8 cellular contexts compared by ENCODE assay signal in the genomic region with DNA sequence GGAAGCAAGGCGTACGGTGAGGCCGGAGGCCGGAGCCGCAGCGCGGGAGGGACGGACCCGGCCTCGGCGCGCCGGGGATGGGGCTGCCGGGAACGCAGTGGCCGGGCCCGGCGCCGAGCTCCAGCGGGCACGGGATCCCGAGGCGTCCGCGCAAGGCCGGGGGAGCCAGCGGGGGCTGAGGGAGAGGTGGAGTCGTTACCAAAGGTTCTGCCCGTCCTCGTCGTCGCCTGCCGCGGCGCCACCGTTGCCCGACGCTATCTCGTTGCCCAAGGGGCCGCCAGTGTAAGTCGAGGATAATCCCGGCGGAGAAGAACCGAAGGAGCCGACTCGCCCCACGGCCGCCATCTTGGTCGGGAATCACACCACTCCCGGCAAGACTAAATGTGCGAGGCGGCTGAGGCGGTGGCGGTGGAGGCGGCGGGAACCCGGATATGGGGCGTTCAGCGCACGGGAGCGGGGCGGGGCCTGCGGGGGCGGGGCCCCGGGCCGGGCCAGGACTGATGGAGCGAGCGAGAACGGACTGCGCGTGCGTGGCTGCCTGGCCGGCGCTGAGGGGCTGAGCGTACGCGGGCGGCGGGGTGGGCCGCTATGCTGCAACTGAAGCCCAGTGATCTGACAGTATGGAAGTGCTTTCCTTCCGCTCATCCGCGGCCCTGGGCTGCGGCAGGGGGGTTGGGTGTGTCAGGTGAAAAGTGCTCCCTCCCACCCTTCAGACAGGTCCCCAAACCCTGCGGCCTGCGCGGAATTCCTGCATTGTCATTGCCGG. TPM values are rescaled to one million over a fixed set of nuclear protein-coding genes. Genes with fewer than 3 reads are reported as not detected.
DNase-seq lines count a peak whose midpoint lies in the region; ATAC-seq and TF ChIP-seq lines count a peak whose summit lies in the region.

A gene (minus strand): TSS at position 433 of the 766 bp plus-strand sequence. CDS start 88 bp downstream, at position 345.

- H3K27me3 Mint-ChIP-seq in naive B cell = no peaks in the 10 kb centered on the region

- H3K36me3 Mint-ChIP-seq in naive B cell = no peaks in the 10 kb centered on the region
- peaks cover 16% of the 10 kb centered on the region for H3K36me3 Mint-ChIP-seq in stimulated activated effector memory CD8-positive, alpha-beta T cell treated with anti-CD3 and anti-CD28 coated beads, Interleukin-12 subunit alpha, Interleukin-12 subunit beta, amount 100 ng/mL, for 72 hours

- H3K27ac Mint-ChIP-seq in naive B cell = peak within 1 kb of the TSS; percentile 86 to 96 (median 91)
- peak within 1 kb of the TSS; percentile 82 for H3K27ac Mint-ChIP-seq in stimulated activated effector memory CD8-positive, alpha-beta T cell treated with anti-CD3 and anti-CD28 coated beads, Interleukin-12 subunit alpha, Interleukin-12 subunit beta, amount 100 ng/mL, for 72 hours

- H3K9me3 Mint-ChIP-seq in naive B cell = no peaks in the 10 kb centered on the region
- H3K9me3 Mint-ChIP-seq in stimulated activated effector memory CD8-positive, alpha-beta T cell treated with anti-CD3 and anti-CD28 coated beads, Interleukin-12 subunit alpha, Interleukin-12 subunit beta, amount 100 ng/mL, for 72 hours = no peaks in the 10 kb centered on the region

- DNase-seq in Daoy (ENCODE audit: low read depth) = peak; percentile 95
- peak; percentile 76 for DNase-seq in H4 (ENCODE audit: low spot score)
- peak; percentile 56 for DNase-seq in LNCaP clone FGC (ENCODE audit: low read depth)
- DNase-seq in RPMI8226 = peak; percentile 94
- peak; percentile 89 to 90 for DNase-seq in activated T-helper 1 cell treated with anti-CD3 and anti-CD28 coated beads, Interleukin-2, amount 50 U/mL, for 16 hours (ENCODE audit: low read depth in 1 of 2, low spot score in 1 of 2)
- DNase-seq in fibroblast of gingiva (ENCODE audit: low read depth) = peak; percentile 90
- DNase-seq in naive B cell = peak; percentile 90
- DNase-seq in stimulated activated effector memory CD8-positive, alpha-beta T cell treated with anti-CD3 and anti-CD28 coated beads, Interleukin-12 subunit alpha, Interleukin-12 subunit beta, amount 100 ng/mL, for 72 hours (ENCODE audit: low spot score in 2 of 2) = peak; percentile 95 to 96

- TF ChIP-seq CTCF in LNCaP clone FGC (IDR thresholded peaks at IDR 0.05; ENCODE audit: control insufficient read depth, extremely low read depth, insufficient read depth) = no peak

- peak; percentile 91 to 93 for ATAC-seq in naive B cell (ENCODE audit: low read depth in 2 of 2)
- ATAC-seq in stimulated activated effector memory CD8-positive, alpha-beta T cell treated with anti-CD3 and anti-CD28 coated beads, Interleukin-12 subunit alpha, Interleukin-12 subunit beta, amount 100 ng/mL, for 72 hours = peak; percentile 97

- H3K4me3 Mint-ChIP-seq in naive B cell = peak within 1 kb of the TSS; percentile 89 to 97 (median 93)
- H3K4me3 Mint-ChIP-seq in stimulated activated effector memory CD8-positive, alpha-beta T cell treated with anti-CD3 and anti-CD28 coated beads, Interleukin-12 subunit alpha, Interleukin-12 subunit beta, amount 100 ng/mL, for 72 hours = peak within 1 kb of the TSS; percentile 83

- peak within 1 kb of the TSS; percentile 82 for H3K4me3 ChIP-seq in LNCaP clone FGC (ENCODE audit: low read depth, low read length)

- H3K4me1 Mint-ChIP-seq in naive B cell = peaks cover 11 to 33% (median 13%) of the 10 kb centered on the region in 3 donors
- no peaks in the 10 kb centered on the region for H3K4me1 Mint-ChIP-seq in stimulated activated effector memory CD8-positive, alpha-beta T cell treated with anti-CD3 and anti-CD28 coated beads, Interleukin-12 subunit alpha, Interleukin-12 subunit beta, amount 100 ng/mL, for 72 hours

RNA-seq across cellular contexts. Expression of the gene that starts here (rescaled TPM):
- 76.7 and 78.1 TPM in 2 replicates for total RNA-seq in Daoy (2014; rRNA removed; shearing (Covaris generic))
- 27.5 and 36.3 TPM in 2 replicates for total RNA-seq in H4 (2014; rRNA removed; shearing (Covaris generic))
- polyA plus RNA-seq in naive B cell (ENCODE audit: low read depth in 6 of 6) = 10 to 100 TPM; 23.9 to 35.6 (median 32.2) TPM

Comparison
In these comparisons a context has a peak if more than half of its experiments do, and no peak if none do; other contexts are left out.
1. Peak in every context shown above with its lines: DNase-seq, ATAC-seq and H3K4me3 ChIP-seq.